Comparison of ENCODE assay signal across 17 cellular contexts in genomic region chr2:108630567-108631405, GRCh38.
DNase-seq lines count a peak whose midpoint lies in the region; ATAC-seq, FAIRE-seq and TF ChIP-seq lines count a peak whose summit lies in the region.
"Had no signal": no experiment of that assay in that cellular context is flagged by ENCODE, and none has a peak within 500 bp of the region (broad histone marks: within the 10 kb centered on the region; RNA-seq: fewer than 3 reads in every experiment).

No MANE protein-coding gene starts in this region.

- TF ChIP-seq CTCF in GM12878 (IDR thresholded peaks at IDR 0.05 in 2 of 3, conservative IDR thresholded peaks at IDR 0.05 in 1 of 3; ENCODE audit: control insufficient read depth in 2 of 3, extremely low read depth in 1 of 3, insufficient read depth in 1 of 3, low read depth in 3 of 3, low read length in 3 of 3), result no peak
- no peak for TF ChIP-seq CTCF in osteoblast (IDR thresholded peaks at IDR 0.05; ENCODE audit: extremely low read depth, low read depth, low read length)

- H4K20me1 ChIP-seq in GM12878 (ENCODE audit: control insufficient read depth, insufficient read depth) (peaks cover 8% of the 10 kb centered on the region), osteoblast (ENCODE audit: insufficient read depth, low read length) (peaks cover 23% of the 10 kb centered on the region)

- H3K9ac ChIP-seq in GM12878 (ENCODE audit: control insufficient read depth, insufficient read depth, low read length), result no peak overlapping the region

- DNase-seq in COLO829 (ENCODE audit: low spot score) (peak; percentile 40), LHCN-M2 (ENCODE audit: low read depth) (peak; percentile 27), GM12878 (ENCODE audit: low read depth, low spot score) (no peak), osteoblast (ENCODE audit: insufficient read length, low spot score, missing footprints) (peak; percentile 80), midbrain (lab: John Stamatoyannopoulos, UW) (no peak), NCI-H1694 (lab: John Stamatoyannopoulos, UW) (no peak)
- DNase-seq: activated T-cell treated with anti-CD3 and anti-CD28 coated beads, Interleukin-2, amount 50 U/mL, for 48 hours; amniotic stem cell; GDM1; OCI-M1; SW 1271; transverse colon had no signal

- no peak for TF ChIP-seq POLR2A in GM12878 (IDR thresholded peaks at IDR 0.05; ENCODE audit: low read depth, low read length)

- no peaks in the 10 kb centered on the region for H3K9me3 ChIP-seq in GM12878 (replicated peaks; ENCODE audit: control insufficient read depth, insufficient read depth, low read length)
- H3K9me3 ChIP-seq in osteoblast (ENCODE audit: low read depth, low read length), result no peaks in the 10 kb centered on the region
- H3K9me3 ChIP-seq: esophagus muscularis mucosa, transverse colon had no signal

- CTCF ChIA-PET in GM12878 (lab: Yijun Ruan, JAX), result interaction anchor here (0.7 to 11.3 kb wide), 6 partner anchors 8 to 56 kb away, joined by 3 to 441 read pairs (median 3); no protein-coding TSS in a partner anchor

- SMC1A ChIA-PET in GM12878 (lab: Charles Lee; ENCODE audit: uncharacterized antibody, unreplicated experiment), result interaction anchor here (1.1 to 23.9 kb wide), 9 partner anchors 9 to 95 kb away, joined by 3 to 800 read pairs (median 4); no protein-coding TSS in a partner anchor

- H3K4me3 ChIP-seq in GM12878, result no peak overlapping the region
- no peak overlapping the region for H3K4me3 ChIP-seq in osteoblast (ENCODE audit: insufficient read depth, low read length)
- H3K4me3 ChIP-seq: esophagus muscularis mucosa, transverse colon had no signal

- in situ Hi-C loops in GM12878 (cut with MboI), result no loop called here

- POLR2A ChIA-PET in GM12878 (lab: Charles Lee), result interaction anchor here (1.1 to 4.0 kb wide), 6 partner anchors 10 to 25 kb away, joined by 3 to 40 read pairs (median 6); no protein-coding TSS in a partner anchor

- FAIRE-seq in GM12878 (lab: Jason Lieb, UNC), result no peak
- FAIRE-seq: colon had no signal

- peaks cover 11% of the 10 kb centered on the region for H3K79me2 ChIP-seq in GM12878 (ENCODE audit: control insufficient read depth, insufficient read depth, low read length)
- H3K79me2 ChIP-seq in osteoblast (ENCODE audit: insufficient read depth, low read length), result peaks cover 85% of the 10 kb centered on the region

- BruUV-seq in GM12878 (replicated peaks; lab: Mats Ljungman, UMichigan), result no TSS peak

- RAD21 ChIA-PET in GM12878 (lab: Charles Lee; ENCODE audit: unreplicated experiment), result interaction anchor here (1.1 to 13.6 kb wide), 3 partner anchors 9 to 233 kb away, joined by 3 to 441 read pairs (median 52); no protein-coding TSS in a partner anchor

- ATAC-seq in GM12878 (peak; percentile 6; the same call in 1 of the 3 replicates), GM18909 (IDR thresholded peaks at IDR 0.05; ENCODE audit: poor library complexity, unreplicated experiment) (no peak)
- ATAC-seq: activated CD4-positive, CD25-positive, alpha-beta regulatory T cell treated with anti-CD3 and anti-CD28 coated beads, Interleukin-2, amount 50 U/mL, for 24 hours; left lobe of liver had no signal

- intact Hi-C loops in GM12878 (cut with micrococcal nuclease; ENCODE audit: unreplicated experiment), result loop anchor here (1.0 kb wide), 1 partner anchor 18 kb away; no protein-coding TSS in a partner anchor

- H3K4me2 ChIP-seq in GM12878 (ENCODE audit: control insufficient read depth, insufficient read depth), result no peak overlapping the region
- H3K4me2 ChIP-seq in osteoblast (ENCODE audit: insufficient read depth, low read length), result no peak overlapping the region

- H3K27me3 ChIP-seq in GM12878 (replicated peaks in 1 of 2; ENCODE audit: control insufficient read depth in 2 of 2, insufficient read depth in 2 of 2, low read length in 1 of 2) (no peaks in the 10 kb centered on the region), osteoblast (ENCODE audit: insufficient read depth, low read length) (no peaks in the 10 kb centered on the region)
- H3K27me3 ChIP-seq: esophagus muscularis mucosa, transverse colon had no signal

- H2AFZ ChIP-seq in GM12878 (ENCODE audit: control insufficient read depth, low read depth, low read length) (no peak overlapping the region), osteoblast (ENCODE audit: low read length) (no peak overlapping the region)

- TF ChIP-seq EP300 in GM12878 (IDR thresholded peaks at IDR 0.05; ENCODE audit: borderline replicate concordance in 1 of 2, control insufficient read depth in 1 of 2, low read depth in 2 of 2, low read length in 2 of 2), result no peak

- no peak for TF ChIP-seq RAD21 in GM12878 (IDR thresholded peaks at IDR 0.05; ENCODE audit: insufficient read depth, low read depth, low read length)

- H3K36me3 ChIP-seq in GM12878 (ENCODE audit: control insufficient read depth in 2 of 2, insufficient read depth in 2 of 2, low read length in 1 of 2) (0 out of 4 replicates have a peak, but pooled peaks cover 0 to 2% of the 10 kb centered on the region in 2 experiments), osteoblast (ENCODE audit: insufficient read depth, low read length) (no peaks in the 10 kb centered on the region)
- H3K36me3 ChIP-seq: esophagus muscularis mucosa, transverse colon had no signal

- H3K4me1 ChIP-seq in GM12878 (ENCODE audit: control insufficient read depth, insufficient read depth, low read length), result peaks cover 41% of the 10 kb centered on the region
- H3K4me1 ChIP-seq in osteoblast (ENCODE audit: insufficient read depth, low read length), result peaks cover 12% of the 10 kb centered on the region

- WGBS in GM12878 (ENCODE audit: insufficient coverage, insufficient replicate concordance, low lambda C conversion rate, missing lambda C conversion rate), result 96% methylated on average over 5 of the region's 5 CpGs

- no peak overlapping the region for H3K27ac ChIP-seq in GM12878 (ENCODE audit: control insufficient read depth, insufficient read depth)
- no peak overlapping the region for H3K27ac ChIP-seq in osteoblast (ENCODE audit: low read depth, low read length)
- H3K27ac ChIP-seq: esophagus muscularis mucosa had no signal

TF ChIP-seq in GM12878, 131 proteins besides CTCF, POLR2A, EP300 and RAD21:
- TF ChIP-seq MLLT1 (IDR thresholded peaks at IDR 0.05) (peak; percentile 76; the same call in 1 of the 2 replicates), RAD51 (IDR thresholded peaks at IDR 0.05) (no peak)

Comparison
In these comparisons a context has a peak if more than half of its experiments do, and no peak if none do; other contexts are left out.
1. DNase-seq: peak in COLO829 (single experiment), LHCN-M2 (single experiment) and osteoblast (single experiment); none in GM12878 (single experiment), midbrain (single experiment) and NCI-H1694 (single experiment).